ENCODE assay signal across 36 cellular contexts in genomic region chr15:44956388-44956787, GRCh38. TPM values are rescaled to one million over a fixed set of nuclear protein-coding genes. Genes with fewer than 3 reads are reported as not detected.
"Had no signal": no experiment of that assay in that cellular context is flagged by ENCODE, and none has a peak within 500 bp of the region (broad histone marks: within the 10 kb centered on the region; RNA-seq: fewer than 3 reads in every experiment).

A gene with protein sequence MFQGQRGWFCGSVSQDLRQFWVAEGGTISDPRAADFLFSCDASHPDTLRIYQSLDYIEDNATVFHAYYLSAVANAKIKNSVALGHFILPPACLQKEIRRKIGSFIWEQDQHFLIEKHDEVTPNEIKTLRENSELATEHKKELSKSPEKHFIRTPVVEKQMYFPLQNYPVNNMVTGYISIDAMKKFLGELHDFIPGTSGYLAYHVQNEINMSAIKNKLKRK (plus strand): TSS chr15:44956687. CDS start chr15:44956719, 32 bp downstream.

- H3K4me2 ChIP-seq: smooth muscle cell had no signal

- H3K4me1 ChIP-seq: gastrocnemius medialis, left lung, pancreas, tibial artery had no signal

- H3K4me1 Mint-ChIP-seq: naive thymus-derived CD4-positive, alpha-beta T cell had no signal

- H3K36me3 ChIP-seq: gastrocnemius medialis, left lung, neutrophil, pancreas, stomach, tibial artery had no signal

- H3K27me3 ChIP-seq: dorsolateral prefrontal cortex, gastrocnemius medialis, left lung, pancreas, stomach, tibial artery had no signal

- DNase-seq: dorsolateral prefrontal cortex; effector CD4-positive, alpha-beta T cell; foreskin fibroblast; gastrocnemius medialis; head of caudate nucleus; left cardiac atrium; mesenchymal stem cell; midbrain; naive thymus-derived CD4-positive, alpha-beta T cell; pancreas; stimulated activated CD4-positive, alpha-beta T cell treated with anti-CD3 and anti-CD28 coated beads, Interleukin-12 subunit alpha, Interleukin-12 subunit beta, amount 100 ng/mL, for 4 hours; stimulated activated CD4-positive, alpha-beta T cell treated with anti-CD3 and anti-CD28 coated beads, Interleukin-1b, Interleukin-23, amount 100 ng/mL, for 48 hours; stimulated activated CD4-positive, alpha-beta T cell treated with anti-CD3 and anti-CD28 coated beads, Interleukin-4, amount 100 ng/mL, for 1 hour; stimulated activated CD8-positive, alpha-beta memory T cell treated with anti-CD3 and anti-CD28 coated beads, Interleukin-4, amount 100 ng/mL, for 48 hours; stimulated activated naive CD4-positive, alpha-beta T cell; stomach; tibial artery had no signal

- H3K4me3 ChIP-seq: dorsolateral prefrontal cortex, gastrocnemius medialis, left lung, pancreas, smooth muscle cell, stomach, tibial artery had no signal

- H3K36me3 Mint-ChIP-seq: naive thymus-derived CD4-positive, alpha-beta T cell; type B pancreatic cell had no signal

- H3K27me3 Mint-ChIP-seq: type B pancreatic cell had no signal

- FAIRE-seq: colon, islet of Langerhans, pancreas had no signal

- H3K9me3 Mint-ChIP-seq: nephron, type B pancreatic cell had no signal

- H3K27ac ChIP-seq: dorsolateral prefrontal cortex, gastrocnemius medialis, left lung, neutrophil, pancreas, stomach, tibial artery had no signal

- H3K4me3 Mint-ChIP-seq: naive thymus-derived CD4-positive, alpha-beta T cell; nephron; type B pancreatic cell had no signal

- H3K27ac Mint-ChIP-seq: naive thymus-derived CD4-positive, alpha-beta T cell; nephron; progenitor cell of endocrine pancreas; type B pancreatic cell had no signal

- H3K9me3 ChIP-seq: gastrocnemius medialis, left lung, neutrophil, pancreas, stomach, tibial artery had no signal

RNA-seq across cellular contexts. Expression of the gene that starts here (rescaled TPM):
- total RNA-seq: dorsolateral prefrontal cortex; esophagus mucosa; gastrocnemius medialis; glomerular endothelial cell; kidney epithelial cell; left cardiac atrium; left lung; lower leg skin; lung microvascular endothelial cell; mucosa of gallbladder; naive thymus-derived CD4-positive, alpha-beta T cell; omental fat pad; pancreas; progenitor cell of endocrine pancreas; sciatic nerve; smooth muscle cell; stomach; subcutaneous adipose tissue; temporal lobe; urinary bladder had no signal
- polyA plus RNA-seq: naive thymus-derived CD4-positive, alpha-beta T cell; pancreas; smooth muscle cell; stomach; urinary bladder had no signal
